Comparison of ENCODE assay signal across 19 cellular contexts in genomic region chr5:61991426-61991825, GRCh38.
DNase-seq lines count a peak whose midpoint lies in the region; ATAC-seq and TF ChIP-seq lines count a peak whose summit lies in the region.
"Had no signal": no experiment of that assay in that cellular context is flagged by ENCODE, and none has a peak within 500 bp of the region (broad histone marks: within the 10 kb centered on the region; RNA-seq: fewer than 3 reads in every experiment).

No MANE protein-coding gene starts in this region.

- no peaks in the 10 kb centered on the region for H3K27me3 ChIP-seq in mesenchymal stem cell (ENCODE audit: control insufficient read depth in 1 of 2, insufficient read depth in 1 of 2, low read length in 2 of 2)

- no peak overlapping the region for H2BK5ac ChIP-seq in mesenchymal stem cell (ENCODE audit: low read depth, low read length, poor library complexity, severe bottlenecking)

- no peaks in the 10 kb centered on the region for H3K36me3 ChIP-seq in mesenchymal stem cell (ENCODE audit: control insufficient read depth in 1 of 2, insufficient read depth in 2 of 2, low read depth in 1 of 2, low read length in 2 of 2)
- H3K36me3 ChIP-seq: SJSA1 had no signal

- H3K27ac ChIP-seq in mesenchymal stem cell (ENCODE audit: low read length, poor library complexity, severe bottlenecking) = no peak overlapping the region
- H3K27ac ChIP-seq: KMS-11, SJSA1 had no signal

- no peak overlapping the region for H3K23ac ChIP-seq in mesenchymal stem cell (ENCODE audit: low read length in 2 of 2)

- no TSS peak for BruUV-seq in Calu3 (replicated peaks; lab: Mats Ljungman, UMichigan)

- no peak overlapping the region for H3K4me2 ChIP-seq in mesenchymal stem cell (ENCODE audit: low read length, poor library complexity, severe bottlenecking)
- H3K4me2 ChIP-seq: KMS-11 had no signal

- no peak overlapping the region for H2AFZ ChIP-seq in mesenchymal stem cell (ENCODE audit: low read depth, low read length)

- no peaks in the 10 kb centered on the region for H3K36me3 Mint-ChIP-seq in Calu3 (ENCODE audit: insufficient read depth, unreplicated experiment)
- H3K36me3 Mint-ChIP-seq: CD4-positive, CD25-positive, alpha-beta regulatory T cell had no signal

- H2BK15ac ChIP-seq in mesenchymal stem cell (ENCODE audit: low read depth, poor library complexity, severe bottlenecking) = no peak overlapping the region

- no peak overlapping the region for H3K14ac ChIP-seq in mesenchymal stem cell (ENCODE audit: low read length in 2 of 2)

- peak overlapping the region; percentile 35 for H3K9ac ChIP-seq in mesenchymal stem cell (ENCODE audit: low read length)
- H3K9ac ChIP-seq: KMS-11 had no signal

- TF ChIP-seq CTCF in Calu3 (IDR thresholded peaks at IDR 0.05; ENCODE audit: unreplicated experiment) = no peak

- CTCF ChIA-PET in Calu3 (lab: Charles Lee) = no interaction called here

- H3K4me1 Mint-ChIP-seq in Calu3 (ENCODE audit: low read depth, unreplicated experiment) = peaks cover 14% of the 10 kb centered on the region
- H3K4me1 Mint-ChIP-seq: CD4-positive, CD25-positive, alpha-beta regulatory T cell had no signal

- ATAC-seq in GM21717 (IDR thresholded peaks at IDR 0.05; ENCODE audit: unreplicated experiment) (no peak), HG03039 (IDR thresholded peaks at IDR 0.05; ENCODE audit: unreplicated experiment) (no peak)
- ATAC-seq: Right ventricle myocardium inferior had no signal

- H4K91ac ChIP-seq in mesenchymal stem cell (ENCODE audit: low read length) = no peak overlapping the region

- H3K27me3 Mint-ChIP-seq in Calu3 (ENCODE audit: unreplicated experiment) = peaks cover 20% of the 10 kb centered on the region
- H3K27me3 Mint-ChIP-seq: CD4-positive, CD25-positive, alpha-beta regulatory T cell had no signal

- 83% methylated on average over 4 of the region's 4 CpGs for WGBS in mesenchymal stem cell

- no peak overlapping the region for H2BK120ac ChIP-seq in mesenchymal stem cell (ENCODE audit: low read depth, low read length)

- peaks cover 2% of the 10 kb centered on the region for H3K4me1 ChIP-seq in mesenchymal stem cell (ENCODE audit: control insufficient read depth, insufficient read depth, low read depth, low read length)
- H3K4me1 ChIP-seq: SJSA1 had no signal

- no peak overlapping the region for H2AK5ac ChIP-seq in mesenchymal stem cell (ENCODE audit: low read length, severe bottlenecking)

- peaks cover 15% of the 10 kb centered on the region for H3K9me3 ChIP-seq in mesenchymal stem cell (ENCODE audit: control insufficient read depth, low read length)
- H3K9me3 ChIP-seq: SJSA1 had no signal

- H2BK12ac ChIP-seq in mesenchymal stem cell (ENCODE audit: low read length in 2 of 2) = no peak overlapping the region

- H3K9me3 Mint-ChIP-seq in Calu3 (ENCODE audit: low read depth, unreplicated experiment) = no peaks in the 10 kb centered on the region

- no peaks in the 10 kb centered on the region for H3K79me1 ChIP-seq in mesenchymal stem cell (replicated peaks; ENCODE audit: low read length, poor library complexity, severe bottlenecking)

- H3K18ac ChIP-seq in mesenchymal stem cell (ENCODE audit: low read depth in 1 of 2, low read length in 2 of 2) = no peak overlapping the region

- no peak overlapping the region for H4K8ac ChIP-seq in mesenchymal stem cell (ENCODE audit: low read length)

- H3K4ac ChIP-seq in mesenchymal stem cell (ENCODE audit: low read depth in 1 of 2, low read length in 2 of 2) = no peak overlapping the region

- H3K27ac Mint-ChIP-seq in Calu3 (ENCODE audit: unreplicated experiment) = no peak overlapping the region
- H3K27ac Mint-ChIP-seq: CD4-positive, CD25-positive, alpha-beta regulatory T cell had no signal

- no peak overlapping the region for H3K4me3 ChIP-seq in mesenchymal stem cell (ENCODE audit: insufficient read depth in 1 of 2, low read depth in 1 of 2, low read length in 2 of 2)
- H3K4me3 ChIP-seq: SJSA1 had no signal

- H3K4me3 Mint-ChIP-seq in Calu3 (ENCODE audit: low read depth, unreplicated experiment) = no peak overlapping the region
- H3K4me3 Mint-ChIP-seq: CD4-positive, CD25-positive, alpha-beta regulatory T cell had no signal

- intact Hi-C loops in Calu3 (cut with micrococcal nuclease; ENCODE audit: unreplicated experiment) = loop anchor here (10.0 kb wide), 1 partner anchor 153 kb away; no protein-coding TSS in a partner anchor

- DNase-seq in COR-L47 (lab: John Stamatoyannopoulos, UW) (peak; percentile 23), Calu3 (peak; percentile 25), NCI-H345 treated with DMSO at 0.1 percent for 48 hours (lab: John Stamatoyannopoulos, UW; ENCODE audit: unreplicated experiment) (peak; percentile 18), mesenchymal stem cell (no peak), NOMO-1 (lab: John Stamatoyannopoulos, UW; ENCODE audit: unreplicated experiment in 2 of 2) (no peak), inferior parietal cortex (ENCODE audit: extremely low spot score) (no peak)
- DNase-seq: CD4-positive, CD25-positive, alpha-beta regulatory T cell; GOT3; HCEC 1CT; IMR-90; NCI-H2029; NCI-H2171; NCI-H774; OCI-M1 had no signal

Comparison
In these comparisons a context has a peak if more than half of its experiments do, and no peak if none do; other contexts are left out.
1. DNase-seq: peak in COR-L47 (single experiment), Calu3 (single experiment) and NCI-H345 treated with DMSO at 0.1 percent for 48 hours (single experiment); none in mesenchymal stem cell (single experiment), NOMO-1 (0 of 2) and inferior parietal cortex (single experiment).